Comparison of ENCODE assay signal across 8 cellular contexts in the genomic region with DNA sequence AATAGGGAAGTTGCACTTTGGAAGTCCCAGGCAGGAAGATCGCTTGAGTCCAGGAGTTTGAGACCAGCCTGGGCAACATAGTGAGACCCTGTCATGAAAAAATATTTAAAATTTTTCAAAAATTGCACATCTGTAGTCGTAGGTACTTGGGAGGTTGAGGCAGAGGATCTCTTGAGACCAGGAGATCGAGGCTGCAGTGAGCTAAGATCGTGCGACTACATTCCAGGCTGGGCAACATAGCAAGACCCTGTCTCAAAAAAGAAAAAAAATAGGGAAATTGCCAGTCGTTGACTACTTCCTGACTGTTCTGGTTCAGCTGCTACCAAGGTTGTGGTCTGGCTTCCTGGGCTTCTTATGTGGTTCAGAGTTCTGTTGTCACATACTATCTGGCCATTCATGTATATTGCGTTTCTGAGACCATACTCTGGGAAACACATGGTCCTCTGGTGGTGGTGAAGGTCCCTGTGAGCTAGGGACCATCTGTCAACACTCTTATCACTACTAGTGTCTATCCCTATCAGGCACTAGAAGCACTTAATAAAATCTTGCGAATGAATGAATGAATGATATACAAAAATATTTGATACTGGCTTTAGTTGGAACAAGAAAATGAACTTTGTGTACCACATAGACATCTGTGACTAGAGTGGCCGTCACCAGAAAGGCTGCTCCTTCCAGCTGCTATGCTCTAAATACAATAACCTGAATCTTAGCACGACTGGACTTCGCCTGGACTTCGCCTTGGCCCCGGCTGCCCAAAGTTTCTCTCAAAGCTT. TPM values are rescaled to one million over a fixed set of nuclear protein-coding genes. Genes with fewer than 3 reads are reported as not detected.
DNase-seq lines count a peak whose midpoint lies in the region; ATAC-seq and TF ChIP-seq lines count a peak whose summit lies in the region.

No MANE protein-coding gene starts in this region.

- no peak for TF ChIP-seq POLR2A in body of pancreas (IDR thresholded peaks at IDR 0.05)
- no peak for TF ChIP-seq POLR2A in lower leg skin (IDR thresholded peaks at IDR 0.05)

- peaks cover 24% of the 10 kb centered on the region for H3K4me1 ChIP-seq in HUES48 (ENCODE audit: control insufficient read depth, insufficient read depth, low read length)
- peaks cover 16% of the 10 kb centered on the region for H3K4me1 ChIP-seq in body of pancreas
- H3K4me1 ChIP-seq in liver (ENCODE audit: control insufficient read depth in 4 of 4, insufficient read depth in 4 of 4, low read length in 3 of 4) = peaks cover 0 to 18% (median 6%) of the 10 kb centered on the region in 4 donors
- no peaks in the 10 kb centered on the region for H3K4me1 ChIP-seq in urinary bladder (ENCODE audit: insufficient read depth)

- CTCF ChIA-PET in AG04450 (lab: Charles Lee) = interaction anchor here (1.1 kb wide), 1 partner anchor 57 kb away, joined by 7 read pairs; no protein-coding TSS in a partner anchor

- H3K27me3 ChIP-seq in AG04450 (ENCODE audit: control insufficient read depth, insufficient read depth, low read length) = peaks cover 7% of the 10 kb centered on the region
- peaks cover 10% of the 10 kb centered on the region for H3K27me3 ChIP-seq in HUES48 (ENCODE audit: control insufficient read depth, insufficient read depth, low read length)
- no peaks in the 10 kb centered on the region for H3K27me3 ChIP-seq in body of pancreas
- H3K27me3 ChIP-seq in liver (ENCODE audit: control insufficient read depth in 4 of 4, insufficient read depth in 4 of 4, low read length in 3 of 4) = no peaks in the 10 kb centered on the region

- intact Hi-C loops in body of pancreas (cut with DNase I) (no loop called here), lower leg skin (cut with DNase I; ENCODE audit: low total_unique reads) (no loop called here)

- TF ChIP-seq CTCF in AG04450 (IDR thresholded peaks at IDR 0.05; ENCODE audit: low read depth, low read length) (no peak), body of pancreas (IDR thresholded peaks at IDR 0.05) (no peak), liver (IDR thresholded peaks at IDR 0.05; ENCODE audit: low read depth, low read length, missing input control) (no peak), lower leg skin (IDR thresholded peaks at IDR 0.05) (no peak)

- no peak for TF ChIP-seq RAD21 in liver (IDR thresholded peaks at IDR 0.05)

- ATAC-seq in body of pancreas (peak; percentile 33), HG03432 (IDR thresholded peaks at IDR 0.05; ENCODE audit: unreplicated experiment) (no peak), GM18511 (IDR thresholded peaks at IDR 0.05; ENCODE audit: unreplicated experiment) (no peak)

- H3K9me3 ChIP-seq in AG04450 (ENCODE audit: control insufficient read depth, insufficient read depth, low read length) = no peaks in the 10 kb centered on the region
- H3K9me3 ChIP-seq in HUES48 (ENCODE audit: control insufficient read depth, insufficient read depth, low read length) = no peaks in the 10 kb centered on the region
- H3K9me3 ChIP-seq in body of pancreas = no peaks in the 10 kb centered on the region
- H3K9me3 ChIP-seq in liver (ENCODE audit: control insufficient read depth in 4 of 4, low read length in 3 of 4) = no peaks in the 10 kb centered on the region

- H3K27ac ChIP-seq in AG04450 (ENCODE audit: low read depth, low read length) (peak overlapping the region; percentile 11), HUES48 (ENCODE audit: low read depth, low read length) (no peak overlapping the region), body of pancreas (peak overlapping the region in 3 of 4 donors; percentile 49 to 62 (median 62)), liver (ENCODE audit: low read depth in 1 of 2, low read length in 2 of 2) (peak overlapping the region; percentile 47 to 62), urinary bladder (ENCODE audit: low read depth) (no peak overlapping the region)

- whole genome bisulfite sequencing in body of pancreas, 2 donors = 39 to 46% methylated on average over 13 of the region's 13 CpGs
- 50% methylated on average over 13 of the region's 13 CpGs for WGBS in liver
- 49% methylated on average over 13 of the region's 13 CpGs for WGBS in urinary bladder
- 53 to 54% methylated on average over 13 of the region's 13 CpGs for WGBS in lower leg skin, 2 donors

- peaks cover 11% of the 10 kb centered on the region; the same call in 1 of the 2 replicates for H3K36me3 ChIP-seq in HUES48 (ENCODE audit: control insufficient read depth, insufficient read depth, low read length)
- H3K36me3 ChIP-seq in body of pancreas (replicated peaks in 1 of 2; ENCODE audit: insufficient read depth in 1 of 2, low read depth in 2 of 2) = no peaks in the 10 kb centered on the region
- H3K36me3 ChIP-seq in liver (ENCODE audit: control insufficient read depth in 4 of 4, insufficient read depth in 3 of 4, low read depth in 1 of 4, low read length in 3 of 4) = no peaks in the 10 kb centered on the region
- no peaks in the 10 kb centered on the region for H3K36me3 ChIP-seq in urinary bladder (ENCODE audit: insufficient read depth)

- H3K9ac ChIP-seq in HUES48 (ENCODE audit: low read depth, low read length) (no peak overlapping the region), liver (ENCODE audit: low read depth in 1 of 2, low read length in 2 of 2) (no peak overlapping the region)

- H3K4me3 ChIP-seq in AG04450 (ENCODE audit: low read depth, low read length) (peak overlapping the region; percentile 66), HUES48 (ENCODE audit: low read depth, low read length) (peak overlapping the region; percentile 100), body of pancreas (no peak overlapping the region), liver (ENCODE audit: low read depth in 1 of 3, low read length in 3 of 3) (peak overlapping the region in 2 of 3 donors; percentile 77 to 96), urinary bladder (ENCODE audit: low read depth, low read length) (peak overlapping the region; percentile 93), lower leg skin (ENCODE audit: low read depth, poor library complexity, severe bottlenecking) (no peak overlapping the region)

- POLR2A ChIA-PET in AG04450 (lab: Yijun Ruan, JAX) = no interaction called here

- DNase-seq in AG04450 (ENCODE audit: low read depth, low spot score) = no peak
- DNase-seq in body of pancreas = peak in 1 of 4 donors; percentile 24
- no peak for DNase-seq in lower leg skin (ENCODE audit: low spot score in 2 of 2)

TF ChIP-seq in liver, 16 proteins besides CTCF, POLR2A, EP300 and RAD21:
- TF ChIP-seq SP1 (IDR thresholded peaks at IDR 0.05) (peak; percentile 15), JUND (IDR thresholded peaks at IDR 0.05) (no peak), FOXA2 (IDR thresholded peaks at IDR 0.05) (no peak), HNF4G (IDR thresholded peaks at IDR 0.05) (no peak), GABPA (IDR thresholded peaks at IDR 0.05 in 1 of 2, conservative IDR thresholded peaks at IDR 0.05 in 1 of 2) (no peak), HNF4A (conservative IDR thresholded peaks at IDR 0.05) (peak in 1 of 2 donors; percentile 41), YY1 (IDR thresholded peaks at IDR 0.05) (no peak)
- TF ChIP-seq, protein P1, sequence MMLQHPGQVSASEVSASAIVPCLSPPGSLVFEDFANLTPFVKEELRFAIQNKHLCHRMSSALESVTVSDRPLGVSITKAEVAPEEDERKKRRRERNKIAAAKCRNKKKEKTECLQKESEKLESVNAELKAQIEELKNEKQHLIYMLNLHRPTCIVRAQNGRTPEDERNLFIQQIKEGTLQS (IDR thresholded peaks at IDR 0.05) = no peak

RNA-seq across cellular contexts. Expression of a gene that starts 0.9 kb away (rescaled TPM):
- polyA plus RNA-seq in AG04450 (2011; rRNA removed) = 5.9 and 8.0 TPM in 2 replicates
- 8.3 and 9.7 TPM in 2 replicates for polyA minus RNA-seq in AG04450 (2011; rRNA and poly(A)+ RNA removed)
- 1 to 10 TPM; 3.6 to 5.4 TPM for total RNA-seq in body of pancreas
- 10 to 100 TPM; 10.2 to 11.9 TPM for total RNA-seq in liver
- polyA plus RNA-seq in liver = 1 to 10 TPM; 2.6 to 5.3 TPM
- 62.5 TPM for total RNA-seq in urinary bladder
- 25.5 TPM for polyA plus RNA-seq in urinary bladder
- total RNA-seq in lower leg skin = 1 to 10 TPM in 3 of 4 donors, under 1 TPM in 1; 0.59 to 5.0 (median 2.3) TPM

RNA-seq across cellular contexts. Expression of a gene that starts 38.5 kb away (rescaled TPM):
- polyA plus RNA-seq in AG04450 (2011; rRNA removed) = 1.3 and 1.9 TPM in 2 replicates
- polyA minus RNA-seq in AG04450 (2011; rRNA and poly(A)+ RNA removed) = 0.35 and 0.60 TPM in 2 replicates
- 1 to 10 TPM in 1 of 2 donors, under 1 TPM in 1; 0.66 to 6.7 TPM for total RNA-seq in body of pancreas
- 1 to 10 TPM; 2.5 to 4.7 TPM for total RNA-seq in liver
- 1 to 10 TPM; 1.4 to 5.3 TPM for polyA plus RNA-seq in liver
- total RNA-seq in urinary bladder = 15.8 TPM
- 4.6 TPM for polyA plus RNA-seq in urinary bladder
- total RNA-seq in lower leg skin = 1 to 10 TPM; 2.7 to 7.6 (median 4.4) TPM

RNA-seq across cellular contexts. Expression of a gene that starts 38.6 kb away (rescaled TPM):
- polyA plus RNA-seq in AG04450 (2011; rRNA removed) (not detected in 2 replicates), liver (under 1 TPM; 0.02 to 0.42 TPM), urinary bladder (0.05 TPM)
- not detected in 2 replicates for polyA minus RNA-seq in AG04450 (2011; rRNA and poly(A)+ RNA removed)
- total RNA-seq in body of pancreas (not detected), liver (under 1 TPM; 0.08 to 0.33 TPM), urinary bladder (not detected), lower leg skin (not detected)

Comparison
In these comparisons a context has a peak if more than half of its experiments do, and no peak if none do; other contexts are left out.
1. H3K27ac ChIP-seq: peak in AG04450 (single experiment), body of pancreas (3 of 4) and liver (2 of 2); none in HUES48 (single experiment) and urinary bladder (single experiment).
2. H3K4me3 ChIP-seq: peak in AG04450 (single experiment), HUES48 (single experiment), liver (2 of 3) and urinary bladder (single experiment); none in body of pancreas (0 of 2) and lower leg skin (single experiment).